ENCODE assay signal across 8 cellular contexts in the genomic region with DNA sequence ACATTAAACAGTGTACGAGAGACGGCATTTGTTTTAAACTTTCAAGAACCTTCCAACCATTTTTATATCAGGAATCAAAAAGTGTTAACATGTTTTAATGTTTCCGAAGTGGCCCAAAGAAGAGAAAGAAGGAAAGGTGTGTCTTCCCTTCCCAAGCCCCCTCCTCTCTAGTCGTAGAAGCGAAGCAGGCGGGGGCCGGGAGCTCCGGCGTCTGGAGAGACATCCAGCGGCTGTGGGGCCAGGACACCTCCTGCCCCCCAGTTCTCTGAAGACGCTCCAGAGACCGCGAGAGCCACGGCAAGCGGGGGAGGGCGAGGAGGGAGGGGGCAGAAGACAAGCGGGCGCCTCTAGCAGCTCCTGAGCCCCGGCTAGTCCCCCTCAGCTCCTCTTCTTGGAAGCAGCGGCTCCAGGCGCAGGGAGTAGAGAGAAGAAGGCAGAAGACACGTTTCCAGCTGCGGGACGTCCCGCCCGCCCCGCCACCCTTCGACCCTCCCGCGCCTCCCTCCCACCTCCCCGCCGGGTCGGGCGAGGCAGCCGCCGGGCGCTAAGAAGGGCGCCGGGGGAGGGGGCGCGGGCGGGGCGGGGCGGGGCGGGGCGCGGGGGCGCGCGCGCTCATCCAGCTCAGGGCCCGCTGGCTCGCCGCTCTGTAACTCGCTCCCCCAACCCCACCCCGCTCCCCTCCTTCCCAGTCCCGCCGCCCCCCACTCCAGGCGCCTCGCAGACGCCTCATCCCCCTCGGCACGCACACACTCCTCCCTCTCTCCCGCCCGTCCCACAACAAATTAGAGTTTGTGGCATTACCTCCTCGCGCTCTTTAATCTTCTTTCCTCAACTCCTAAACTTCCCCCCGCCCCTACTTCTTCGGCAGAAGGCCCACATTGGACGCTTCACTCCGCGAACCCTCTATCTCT. TPM values are rescaled to one million over a fixed set of nuclear protein-coding genes. Genes with fewer than 3 reads are reported as not detected.
DNase-seq lines count a peak whose midpoint lies in the region; ATAC-seq, FAIRE-seq and TF ChIP-seq lines count a peak whose summit lies in the region.

A gene (minus strand): TSS at position 871 of the 911 bp plus-strand sequence.

- H3K4me1 ChIP-seq in HUES48 (ENCODE audit: control insufficient read depth, insufficient read depth, low read length) (0 out of 2 replicates have a peak, but pooled peaks cover 3% of the 10 kb centered on the region), SJCRH30 (peaks cover 13% of the 10 kb centered on the region), suprapubic skin (peaks cover 17% of the 10 kb centered on the region)

- H3K4me3 ChIP-seq in HUES48 (ENCODE audit: low read depth, low read length) (peak within 1 kb of the TSS; percentile 93), SJCRH30 (peak within 1 kb of the TSS; percentile 96), suprapubic skin (peak within 1 kb of the TSS; percentile 83)

- DNase-seq in COLO668 (lab: John Stamatoyannopoulos, UW; ENCODE audit: unreplicated experiment) (peak; percentile 59), SJCRH30 (peak; percentile 76 to 80), frontal cortex (ENCODE audit: low spot score in 2 of 2) (no peak), non-pigmented ciliary epithelial cell (ENCODE audit: low read depth) (peak; percentile 44), suprapubic skin (ENCODE audit: low spot score in 2 of 2) (peak; percentile 87)
- peak; percentile 45 to 77 (median 56) for DNase-seq in activated naive CD4-positive, alpha-beta T cell (lab: John Stamatoyannopoulos, UW)

- peak in 1 of 2 donors; percentile 57 for TF ChIP-seq POLR2A in suprapubic skin (IDR thresholded peaks at IDR 0.05)

- TF ChIP-seq CTCF in suprapubic skin (IDR thresholded peaks at IDR 0.05): no peak

- H3K27me3 ChIP-seq in HUES48 (ENCODE audit: control insufficient read depth, insufficient read depth, low read length): no peaks in the 10 kb centered on the region
- no peaks in the 10 kb centered on the region for H3K27me3 ChIP-seq in SJCRH30
- H3K27me3 ChIP-seq in suprapubic skin: no peaks in the 10 kb centered on the region

- no peak for TF ChIP-seq EP300 in suprapubic skin (IDR thresholded peaks at IDR 0.05)

- no peak for FAIRE-seq in frontal cortex (lab: Jason Lieb, UNC)

- H3K9me3 ChIP-seq in HUES48 (ENCODE audit: control insufficient read depth, insufficient read depth, low read length) (no peaks in the 10 kb centered on the region), SJCRH30 (replicated peaks) (peaks cover 5% of the 10 kb centered on the region), suprapubic skin (no peaks in the 10 kb centered on the region)

- H3K27ac ChIP-seq in HUES48 (ENCODE audit: low read depth, low read length) (peak within 1 kb of the TSS; percentile 93), SJCRH30 (peak within 1 kb of the TSS; percentile 98), suprapubic skin (peak within 1 kb of the TSS; percentile 98)

- ATAC-seq in GM21367 (IDR thresholded peaks at IDR 0.05; ENCODE audit: unreplicated experiment): peak; percentile 18

- peak within 1 kb of the TSS; percentile 73 for H3K9ac ChIP-seq in HUES48 (ENCODE audit: low read depth, low read length)

- no peaks in the 10 kb centered on the region for H3K36me3 ChIP-seq in HUES48 (ENCODE audit: control insufficient read depth, insufficient read depth, low read length)
- H3K36me3 ChIP-seq in SJCRH30: no peaks in the 10 kb centered on the region
- H3K36me3 ChIP-seq in suprapubic skin: no peaks in the 10 kb centered on the region

- WGBS in suprapubic skin: under 1% methylated on average over 39 of the region's 72 CpGs

RNA-seq across cellular contexts. Expression of the gene that starts here (rescaled TPM):
- total RNA-seq in SJCRH30 (2014; rRNA removed; shearing (Covaris generic)): 5.3 and 7.7 TPM in 2 replicates
- total RNA-seq in frontal cortex (39.9 TPM), suprapubic skin (10 to 100 TPM; 23.6 to 77.2 (median 39.4) TPM)

Comparison
In these comparisons a context has a peak if more than half of its experiments do, and no peak if none do; other contexts are left out.
1. DNase-seq: peak in COLO668 (single experiment), SJCRH30 (2 of 2), activated naive CD4-positive, alpha-beta T cell (4 of 4), non-pigmented ciliary epithelial cell (single experiment) and suprapubic skin (2 of 2); none in frontal cortex (0 of 2).
2. Peak in every context shown above with its lines, with median percentiles within 50 percentile points of each other: H3K27ac ChIP-seq and H3K4me3 ChIP-seq.